8 cellular contexts compared by ENCODE assay signal in genomic region chr10:93991596-93992284, GRCh38. TPM values are rescaled to one million over a fixed set of nuclear protein-coding genes. Genes with fewer than 3 reads are reported as not detected.
A peak's percentile ranks its signal among the peaks of the same experiment; 100 is the strongest.
DNase-seq lines count a peak whose midpoint lies in the region; ATAC-seq, FAIRE-seq and TF ChIP-seq lines count a peak whose summit lies in the region.
"Had no signal": no experiment of that assay in that cellular context is flagged by ENCODE, and none has a peak within 500 bp of the region (broad histone marks: within the 10 kb centered on the region; RNA-seq: fewer than 3 reads in every experiment).

No MANE protein-coding gene starts in this region.

- H4K91ac ChIP-seq in mesenchymal stem cell (ENCODE audit: low read length), result no peak overlapping the region

- H3K9me1 ChIP-seq in endothelial cell of umbilical vein (replicated peaks; ENCODE audit: control insufficient read depth, extremely low read depth, insufficient read depth, low read length), result no peaks in the 10 kb centered on the region

- no peak overlapping the region for H3K23ac ChIP-seq in mesenchymal stem cell (ENCODE audit: low read length in 2 of 2)

- no peak overlapping the region for H2BK12ac ChIP-seq in mesenchymal stem cell (ENCODE audit: low read length in 2 of 2)

- no peak overlapping the region for H2AK5ac ChIP-seq in mesenchymal stem cell (ENCODE audit: low read length, severe bottlenecking)

- H3K36me3 ChIP-seq in endothelial cell of umbilical vein (ENCODE audit: control insufficient read depth in 2 of 2, extremely low read depth in 1 of 2, insufficient read depth in 2 of 2, low read length in 2 of 2) (no peaks in the 10 kb centered on the region), mesenchymal stem cell (ENCODE audit: control insufficient read depth in 1 of 2, insufficient read depth in 2 of 2, low read depth in 1 of 2, low read length in 2 of 2) (no peaks in the 10 kb centered on the region)

- H3K79me1 ChIP-seq in mesenchymal stem cell (replicated peaks; ENCODE audit: low read length, poor library complexity, severe bottlenecking), result peaks cover 6% of the 10 kb centered on the region

- no peak overlapping the region for H3K14ac ChIP-seq in mesenchymal stem cell (ENCODE audit: low read length in 2 of 2)

- H2AFZ ChIP-seq in endothelial cell of umbilical vein (ENCODE audit: low read depth, low read length) (no peak overlapping the region), mesenchymal stem cell (ENCODE audit: low read depth, low read length) (no peak overlapping the region)

- no peak overlapping the region for H3K27ac Mint-ChIP-seq in activated naive CD8-positive, alpha-beta T cell treated with anti-CD3 and anti-CD28 coated beads for 36 hours

- H2BK15ac ChIP-seq in mesenchymal stem cell (ENCODE audit: low read depth, poor library complexity, severe bottlenecking), result no peak overlapping the region

- peaks cover 63% of the 10 kb centered on the region for H3K27me3 Mint-ChIP-seq in activated naive CD8-positive, alpha-beta T cell treated with anti-CD3 and anti-CD28 coated beads for 36 hours

- no peaks in the 10 kb centered on the region for H3K79me2 ChIP-seq in endothelial cell of umbilical vein (ENCODE audit: control insufficient read depth, insufficient read depth, low read length)

- peaks cover 4% of the 10 kb centered on the region for H3K4me1 ChIP-seq in endothelial cell of umbilical vein (ENCODE audit: control insufficient read depth, extremely low read depth, insufficient read depth, low read length)
- H3K4me1 ChIP-seq in mesenchymal stem cell (ENCODE audit: control insufficient read depth, insufficient read depth, low read depth, low read length), result peaks cover 17% of the 10 kb centered on the region

- TF ChIP-seq POLR2A in endothelial cell of umbilical vein (IDR thresholded peaks at IDR 0.05; ENCODE audit: low read depth, low read length), result no peak

- DNase-seq in NCI-H446 (lab: John Stamatoyannopoulos, UW), result peak; percentile 26 to 65
- peak; percentile 29 for DNase-seq in endothelial cell of umbilical vein (ENCODE audit: low read depth, low spot score)
- peak; percentile 83 for DNase-seq in mesenchymal stem cell
- no peak for DNase-seq in stimulated activated CD4-positive, alpha-beta T cell treated with anti-CD3 and anti-CD28 coated beads, Interleukin-2, amount 100 ng/mL, for 24 hours
- DNase-seq in activated naive CD8-positive, alpha-beta T cell treated with anti-CD3 and anti-CD28 coated beads for 36 hours, result no peak
- DNase-seq: stimulated activated CD4-positive, alpha-beta T cell treated with anti-CD3 and anti-CD28 coated beads, Interleukin-12 subunit alpha, Interleukin-12 subunit beta, amount 100 ng/mL, for 4 hours had no signal

- no peaks in the 10 kb centered on the region for H3K9me3 ChIP-seq in endothelial cell of umbilical vein (replicated peaks; ENCODE audit: control insufficient read depth, insufficient read depth, low read length)
- no peaks in the 10 kb centered on the region for H3K9me3 ChIP-seq in mesenchymal stem cell (ENCODE audit: control insufficient read depth, low read length)

- no peak overlapping the region for H2BK5ac ChIP-seq in mesenchymal stem cell (ENCODE audit: low read depth, low read length, poor library complexity, severe bottlenecking)

- dilution Hi-C loops in endothelial cell of umbilical vein (cut with MboI; ENCODE audit: extremely low pct_ligation_motif_present, low sequenced_read_pairs), result no loop called here

- H4K20me1 ChIP-seq in endothelial cell of umbilical vein (replicated peaks; ENCODE audit: control insufficient read depth, extremely low read depth, insufficient read depth, low read length), result no peaks in the 10 kb centered on the region

- CTCF ChIA-PET in endothelial cell of umbilical vein (lab: Charles Lee), result no interaction called here

- no peaks in the 10 kb centered on the region for H3K9me3 Mint-ChIP-seq in activated naive CD8-positive, alpha-beta T cell treated with anti-CD3 and anti-CD28 coated beads for 36 hours

- H3K18ac ChIP-seq in mesenchymal stem cell (ENCODE audit: low read depth in 1 of 2, low read length in 2 of 2), result peak overlapping the region in 1 of 2 experiments; percentile 23

- H4K8ac ChIP-seq in mesenchymal stem cell (ENCODE audit: low read length), result no peak overlapping the region

- WGBS in mesenchymal stem cell, result 10% methylated on average over 8 of the region's 8 CpGs

- no peaks in the 10 kb centered on the region for H3K4me1 Mint-ChIP-seq in activated naive CD8-positive, alpha-beta T cell treated with anti-CD3 and anti-CD28 coated beads for 36 hours

- no peak for ATAC-seq in HG03196 (IDR thresholded peaks at IDR 0.05; ENCODE audit: unreplicated experiment)
- no peak for ATAC-seq in GM19455 (IDR thresholded peaks at IDR 0.05; ENCODE audit: unreplicated experiment)

- no peak overlapping the region for H3K4me3 Mint-ChIP-seq in activated naive CD8-positive, alpha-beta T cell treated with anti-CD3 and anti-CD28 coated beads for 36 hours

- FAIRE-seq in endothelial cell of umbilical vein (lab: Jason Lieb, UNC), result peak; percentile 55

- H3K27me3 ChIP-seq in endothelial cell of umbilical vein (ENCODE audit: control insufficient read depth in 2 of 2, insufficient read depth in 2 of 2, low read length in 2 of 2) (peaks cover 23 to 37% of the 10 kb centered on the region in 2 experiments), mesenchymal stem cell (ENCODE audit: control insufficient read depth in 1 of 2, insufficient read depth in 1 of 2, low read length in 2 of 2) (peaks cover 0 to 11% of the 10 kb centered on the region in 2 experiments)

- no peak for TF ChIP-seq CTCF in endothelial cell of umbilical vein (IDR thresholded peaks at IDR 0.05; ENCODE audit: extremely low read depth in 1 of 2, insufficient read depth in 1 of 2, low read depth in 1 of 2, low read length in 2 of 2)

- no peaks in the 10 kb centered on the region for H3K36me3 Mint-ChIP-seq in activated naive CD8-positive, alpha-beta T cell treated with anti-CD3 and anti-CD28 coated beads for 36 hours

- H3K4me3 ChIP-seq in endothelial cell of umbilical vein (replicated peaks in 1 of 3; ENCODE audit: insufficient read depth in 1 of 3, low read depth in 1 of 3, low read length in 3 of 3) (no peak overlapping the region), mesenchymal stem cell (ENCODE audit: insufficient read depth in 1 of 2, low read depth in 1 of 2, low read length in 2 of 2) (peak overlapping the region in 1 of 2 experiments; percentile 71)

- H3K9ac ChIP-seq in endothelial cell of umbilical vein (replicated peaks; ENCODE audit: extremely low read depth, insufficient read depth, low read length) (no peak overlapping the region), mesenchymal stem cell (ENCODE audit: low read length) (no peak overlapping the region)

- no peak overlapping the region for H2BK120ac ChIP-seq in mesenchymal stem cell (ENCODE audit: low read depth, low read length)

- BruUV-seq in endothelial cell of umbilical vein (replicated peaks; lab: Mats Ljungman, UMichigan), result no TSS peak

- H3K27ac ChIP-seq in endothelial cell of umbilical vein (ENCODE audit: insufficient read depth, low read depth, low read length) (no peak overlapping the region), mesenchymal stem cell (ENCODE audit: low read length, poor library complexity, severe bottlenecking) (peak overlapping the region; percentile 82)

- no peak overlapping the region for H3K4me2 ChIP-seq in endothelial cell of umbilical vein (ENCODE audit: insufficient read depth, low read length)
- peak overlapping the region; percentile 60 for H3K4me2 ChIP-seq in mesenchymal stem cell (ENCODE audit: low read length, poor library complexity, severe bottlenecking)

- intact Hi-C loops in endothelial cell of umbilical vein (cut with micrococcal nuclease), result no loop called here

- no peak overlapping the region for H3K4ac ChIP-seq in mesenchymal stem cell (ENCODE audit: low read depth in 1 of 2, low read length in 2 of 2)

- POLR2A ChIA-PET in endothelial cell of umbilical vein (lab: Charles Lee), result no interaction called here

TF ChIP-seq in endothelial cell of umbilical vein, 7 proteins besides CTCF, POLR2A, EP300 and RAD21:
- TF ChIP-seq FOS (IDR thresholded peaks at IDR 0.05; ENCODE audit: borderline replicate concordance, insufficient read depth, low read length) (peak; percentile 19), POLR2AphosphoS5 (IDR thresholded peaks at IDR 0.05; ENCODE audit: insufficient read depth, low read depth, low read length) (no peak)

RNA-seq across cellular contexts. Expression of gene PLCE1, which starts 2.0 kb away (rescaled TPM):
- 0.04 and 0.05 TPM in 2 replicates for total RNA-seq in endothelial cell of umbilical vein
- 0.01 and 0.02 TPM in 2 replicates for polyA plus RNA-seq in endothelial cell of umbilical vein
- polyA plus RNA-seq in endothelial cell of umbilical vein (2011; cell fraction: cytosol; rRNA removed), result 0.01 TPM in 2 replicates
- polyA plus RNA-seq in endothelial cell of umbilical vein (2011; cell fraction: nucleus; rRNA removed), result 0.01 TPM in 2 replicates
- 0.33 and 0.35 TPM in 2 replicates for polyA plus RNA-seq in endothelial cell of umbilical vein (2012)
- 0.06 and 0.17 TPM in 2 replicates for polyA minus RNA-seq in endothelial cell of umbilical vein
- polyA minus RNA-seq in endothelial cell of umbilical vein (2011; cell fraction: cytosol; rRNA and poly(A)+ RNA removed), result 0.31 TPM
- polyA minus RNA-seq in endothelial cell of umbilical vein (2011; cell fraction: nucleus; rRNA and poly(A)+ RNA removed), result 0.05 TPM in 1 of 2 replicates, not detected in the other
- polyA plus RNA-seq in mesenchymal stem cell (2013, experiment 1 of 2), result 1.3 TPM
- polyA plus RNA-seq in mesenchymal stem cell (2013, experiment 2 of 2), result 1.0 TPM
- not detected for total RNA-seq in activated naive CD8-positive, alpha-beta T cell treated with anti-CD3 and anti-CD28 coated beads for 36 hours

Comparison
In these comparisons a context has a peak if more than half of its experiments do, and no peak if none do; other contexts are left out.
1. DNase-seq: peak in NCI-H446 (2 of 2), endothelial cell of umbilical vein (single experiment) and mesenchymal stem cell (single experiment); none in stimulated activated CD4-positive, alpha-beta T cell treated with anti-CD3 and anti-CD28 coated beads, Interleukin-2, amount 100 ng/mL, for 24 hours (0 of 2) and activated naive CD8-positive, alpha-beta T cell treated with anti-CD3 and anti-CD28 coated beads for 36 hours (single experiment).